Comparison of ENCODE assay signal across 8 cellular contexts in the genomic region with DNA sequence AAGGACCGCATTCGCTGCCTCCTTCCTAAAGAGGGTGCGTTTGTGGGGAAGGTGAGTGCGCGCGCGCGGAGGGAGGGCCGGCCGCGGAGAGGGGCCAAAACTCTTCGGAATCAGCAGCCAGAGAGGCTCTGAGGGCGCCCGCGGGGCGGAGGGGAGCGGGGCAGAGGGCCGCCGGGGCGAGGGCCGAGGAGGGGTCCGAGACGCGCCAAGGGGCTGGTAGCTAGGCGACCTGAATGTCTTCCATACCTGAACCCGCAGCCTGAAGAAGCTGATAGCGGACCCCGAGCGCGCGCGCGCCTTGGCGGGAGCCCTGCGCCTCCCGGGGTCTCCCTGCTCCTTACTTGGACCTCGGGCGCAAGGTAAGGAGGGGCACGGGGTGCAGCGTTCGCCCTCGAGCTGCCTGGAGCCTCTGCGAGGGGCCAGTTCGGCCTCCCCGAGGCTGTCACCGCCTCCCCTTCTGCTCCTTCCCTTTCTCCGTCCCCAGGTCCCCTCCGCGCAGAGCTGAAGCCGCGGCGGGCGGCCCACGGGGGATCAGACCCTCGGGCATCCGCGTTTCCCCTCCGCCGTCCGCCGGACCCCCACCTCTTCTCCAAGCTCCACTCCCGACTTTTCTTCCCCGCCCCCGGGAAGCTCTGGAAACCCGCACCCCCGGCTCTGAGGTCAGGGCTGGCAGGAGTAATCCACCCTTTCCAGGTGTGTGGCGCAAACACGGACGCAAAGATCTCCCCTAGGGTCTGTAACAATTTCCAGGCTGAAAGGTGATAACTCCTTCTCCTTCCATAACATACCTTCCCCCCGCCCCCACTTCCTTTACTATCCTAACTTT. TPM values are rescaled to one million over a fixed set of nuclear protein-coding genes. Genes with fewer than 3 reads are reported as not detected.
A peak's percentile ranks its signal among the peaks of the same experiment; 100 is the strongest.
DNase-seq lines count a peak whose midpoint lies in the region; ATAC-seq and TF ChIP-seq lines count a peak whose summit lies in the region.

No MANE protein-coding gene starts in this region.

- intact Hi-C loops in prostate gland (cut with DNase I): no loop called here

- ATAC-seq in GM19395 (IDR thresholded peaks at IDR 0.05; ENCODE audit: unreplicated experiment) (no peak), HG03432 (IDR thresholded peaks at IDR 0.05; ENCODE audit: unreplicated experiment) (no peak)

- H3K27ac ChIP-seq in SJSA1: no peak overlapping the region
- H3K27ac ChIP-seq in prostate gland: no peak overlapping the region

- peaks cover 11% of the 10 kb centered on the region for H3K4me1 ChIP-seq in SJSA1 (replicated peaks)
- H3K4me1 ChIP-seq in prostate gland (replicated peaks): no peaks in the 10 kb centered on the region

- DNase-seq in GM06990 (ENCODE audit: extremely low read depth, insufficient read length) (no peak), SJSA1 (ENCODE audit: low read depth in 1 of 2, low spot score in 2 of 2) (no peak), fibroblast of the aortic adventitia (ENCODE audit: low read depth) (no peak), prostate gland (ENCODE audit: low spot score) (no peak), occipital lobe (lab: John Stamatoyannopoulos, UW) (no peak), foreskin melanocyte (no peak)

- TF ChIP-seq POLR2A in prostate gland (IDR thresholded peaks at IDR 0.05): no peak

- WGBS in prostate gland: 3% methylated on average over 69 of the region's 70 CpGs

- H3K4me3 ChIP-seq in GM06990 (replicated peaks; ENCODE audit: low read depth, low read length) (peak overlapping the region; percentile 5; the same call in 1 of the 2 replicates), SJSA1 (peak overlapping the region; percentile 43), fibroblast of the aortic adventitia (ENCODE audit: low read depth, low read length) (peak overlapping the region; percentile 49), prostate gland (peak overlapping the region; percentile 28 to 40)

- TF ChIP-seq CTCF in GM06990 (IDR thresholded peaks at IDR 0.05; ENCODE audit: insufficient read depth, low read length, poor library complexity, severe bottlenecking) (no peak), fibroblast of the aortic adventitia (IDR thresholded peaks at IDR 0.05; ENCODE audit: insufficient read depth, low read length) (no peak), prostate gland (IDR thresholded peaks at IDR 0.05) (no peak)

- H3K36me3 ChIP-seq in GM06990 (ENCODE audit: control insufficient read depth, insufficient read depth, low read length) (no peaks in the 10 kb centered on the region), SJSA1 (no peaks in the 10 kb centered on the region), prostate gland (no peaks in the 10 kb centered on the region)

- no peaks in the 10 kb centered on the region for H3K9me3 ChIP-seq in SJSA1 (replicated peaks)
- no peaks in the 10 kb centered on the region for H3K9me3 ChIP-seq in prostate gland

- H3K27me3 ChIP-seq in GM06990 (replicated peaks; ENCODE audit: control insufficient read depth, insufficient read depth, low read length) (peaks cover 3% of the 10 kb centered on the region), SJSA1 (replicated peaks) (peaks cover 25% of the 10 kb centered on the region), prostate gland (replicated peaks; ENCODE audit: insufficient read depth) (no peaks in the 10 kb centered on the region)

RNA-seq across cellular contexts. Expression of a gene that starts 13.1 kb away (rescaled TPM):
- 354 and 542 TPM in 2 replicates for total RNA-seq in SJSA1 (2014; rRNA removed; shearing (Covaris generic))
- 156 and 591 TPM in 2 replicates for total RNA-seq in fibroblast of the aortic adventitia (ENCODE audit: low replicate concordance)
- 100 to 1,000 TPM in 1 of 2 donors, 10 to 100 TPM in 1; 74.1 to 133 TPM for total RNA-seq in prostate gland
- total RNA-seq in occipital lobe: 127 TPM
